9 cellular contexts compared by ENCODE assay signal in the genomic region with DNA sequence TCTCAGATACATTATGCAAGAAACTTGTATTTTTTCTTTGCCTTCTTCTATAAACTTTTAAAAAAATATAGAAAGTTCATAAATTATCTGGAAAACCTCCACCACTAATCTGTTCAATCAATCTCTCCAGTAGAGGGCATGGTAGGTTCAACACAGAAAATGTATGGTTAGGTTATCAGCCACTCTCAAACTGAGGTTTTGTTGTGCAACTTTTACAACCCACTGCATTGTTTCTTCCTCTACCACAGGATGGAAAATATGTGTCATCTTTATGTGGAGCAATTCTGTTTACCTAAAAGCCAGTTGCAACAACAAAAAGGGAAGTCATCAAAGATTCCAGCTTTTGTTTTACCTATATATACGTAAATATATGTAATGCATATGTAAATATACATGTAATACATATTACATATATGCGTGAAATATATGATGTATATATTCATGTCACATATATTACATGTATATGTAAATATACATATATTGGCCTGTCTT. TPM values are rescaled to one million over a fixed set of nuclear protein-coding genes. Genes with fewer than 3 reads are reported as not detected.
DNase-seq lines count a peak whose midpoint lies in the region; ATAC-seq and TF ChIP-seq lines count a peak whose summit lies in the region.
"Had no signal": no experiment of that assay in that cellular context is flagged by ENCODE, and none has a peak within 500 bp of the region (broad histone marks: within the 10 kb centered on the region; RNA-seq: fewer than 3 reads in every experiment).

No MANE protein-coding gene starts in this region.

- no peaks in the 10 kb centered on the region for H3K9me3 ChIP-seq in CD4-positive, alpha-beta memory T cell (ENCODE audit: control insufficient read depth in 1 of 2, low read length in 2 of 2)

- H3K27ac Mint-ChIP-seq in CD4-positive, alpha-beta memory T cell, result peak overlapping the region in 5 of 7 donors; percentile 63 to 99 (median 71)
- H3K27ac Mint-ChIP-seq in stimulated activated effector memory CD8-positive, alpha-beta T cell treated with anti-CD3 and anti-CD28 coated beads, Interleukin-12 subunit alpha, Interleukin-12 subunit beta, amount 100 ng/mL, for 72 hours, result peak overlapping the region; percentile 93
- H3K27ac Mint-ChIP-seq in activated naive CD4-positive, alpha-beta T cell treated with anti-CD3 and anti-CD28 coated beads, Interleukin-2, amount 10 ng/mL, durations not matched to agents 7 days and 5 days, result no peak overlapping the region

- no peaks in the 10 kb centered on the region for H3K27me3 ChIP-seq in CD4-positive, alpha-beta memory T cell (ENCODE audit: insufficient read depth, low read length)

- TF ChIP-seq CTCF in GM13976 (IDR thresholded peaks at IDR 0.05; ENCODE audit: borderline replicate concordance, control extremely low read depth, extremely low read depth, insufficient read depth, missing control alignments) (peak; percentile 54), VCaP (conservative IDR thresholded peaks at IDR 0.05) (peak; percentile 82)

- no peaks in the 10 kb centered on the region for H3K36me3 ChIP-seq in CD4-positive, alpha-beta memory T cell (ENCODE audit: insufficient read depth, low read length)

- peaks cover 0 to 2% of the 10 kb centered on the region in 2 donors for H3K27me3 Mint-ChIP-seq in CD4-positive, alpha-beta memory T cell
- peaks cover 19% of the 10 kb centered on the region for H3K27me3 Mint-ChIP-seq in activated naive CD4-positive, alpha-beta T cell treated with anti-CD3 and anti-CD28 coated beads, Interleukin-2, amount 10 ng/mL, durations not matched to agents 7 days and 5 days

- H3K4me1 ChIP-seq in CD4-positive, alpha-beta memory T cell (ENCODE audit: insufficient read depth, low read length), result peaks cover 36% of the 10 kb centered on the region

- DNase-seq in CD4-positive, alpha-beta memory T cell, result peak; percentile 61 to 80 (median 76)
- DNase-seq in GM13976 (ENCODE audit: low spot score) (peak; percentile 58), NCI-H1694 (lab: John Stamatoyannopoulos, UW) (peak; percentile 20), globus pallidus (ENCODE audit: low spot score) (peak; percentile 55)
- DNase-seq in stimulated activated effector memory CD8-positive, alpha-beta T cell treated with anti-CD3 and anti-CD28 coated beads, Interleukin-12 subunit alpha, Interleukin-12 subunit beta, amount 100 ng/mL, for 72 hours (ENCODE audit: low spot score in 2 of 2), result peak in 1 of 2 donors; percentile 23
- no peak for DNase-seq in activated naive CD4-positive, alpha-beta T cell treated with anti-CD3 and anti-CD28 coated beads, Interleukin-2, amount 10 ng/mL, durations not matched to agents 7 days and 5 days
- DNase-seq: activated T-cell treated with anti-CD3 and anti-CD28 coated beads, Interleukin-2, amount 50 U/mL, for 4 hours had no signal

- H3K9me3 Mint-ChIP-seq in CD4-positive, alpha-beta memory T cell, result no peaks in the 10 kb centered on the region
- no peaks in the 10 kb centered on the region for H3K9me3 Mint-ChIP-seq in stimulated activated effector memory CD8-positive, alpha-beta T cell treated with anti-CD3 and anti-CD28 coated beads, Interleukin-12 subunit alpha, Interleukin-12 subunit beta, amount 100 ng/mL, for 72 hours
- no peaks in the 10 kb centered on the region for H3K9me3 Mint-ChIP-seq in activated naive CD4-positive, alpha-beta T cell treated with anti-CD3 and anti-CD28 coated beads, Interleukin-2, amount 10 ng/mL, durations not matched to agents 7 days and 5 days
- H3K9me3 Mint-ChIP-seq: activated T-cell treated with anti-CD3 and anti-CD28 coated beads, Interleukin-2, amount 50 U/mL, for 4 hours had no signal

- in situ Hi-C loops in GM13976 (cut with MboI; ENCODE audit: low sequenced_read_pairs, unreplicated experiment), result loop anchor here (25.0 kb wide), 2 partner anchors 206 to 306 kb away; a partner anchor contains a TSS

- peaks cover 1 to 23% of the 10 kb centered on the region in 2 donors for H3K36me3 Mint-ChIP-seq in CD4-positive, alpha-beta memory T cell
- H3K36me3 Mint-ChIP-seq in stimulated activated effector memory CD8-positive, alpha-beta T cell treated with anti-CD3 and anti-CD28 coated beads, Interleukin-12 subunit alpha, Interleukin-12 subunit beta, amount 100 ng/mL, for 72 hours, result peaks cover 46% of the 10 kb centered on the region
- H3K36me3 Mint-ChIP-seq in activated naive CD4-positive, alpha-beta T cell treated with anti-CD3 and anti-CD28 coated beads, Interleukin-2, amount 10 ng/mL, durations not matched to agents 7 days and 5 days, result no peaks in the 10 kb centered on the region

- CTCF ChIA-PET in CD4-positive, alpha-beta memory T cell (lab: Charles Lee; ENCODE audit: partially characterized antibody), result interaction anchor here (1.3 to 11.9 kb wide), 16 partner anchors 9 to 328 kb away, joined by 3 to 219 read pairs (median 6); a partner anchor contains a TSS
- CTCF ChIA-PET in activated naive CD4-positive, alpha-beta T cell treated with anti-CD3 and anti-CD28 coated beads, Interleukin-2, amount 10 ng/mL, durations not matched to agents 7 days and 5 days (lab: Charles Lee), result interaction anchor here (0.8 to 5.8 kb wide), 5 partner anchors 214 to 331 kb away, joined by 3 to 49 read pairs (median 4); a partner anchor contains a TSS

- peaks cover 26 to 42% (median 32%) of the 10 kb centered on the region in 4 donors for H3K4me1 Mint-ChIP-seq in CD4-positive, alpha-beta memory T cell
- peaks cover 38% of the 10 kb centered on the region for H3K4me1 Mint-ChIP-seq in stimulated activated effector memory CD8-positive, alpha-beta T cell treated with anti-CD3 and anti-CD28 coated beads, Interleukin-12 subunit alpha, Interleukin-12 subunit beta, amount 100 ng/mL, for 72 hours
- peaks cover 29% of the 10 kb centered on the region for H3K4me1 Mint-ChIP-seq in activated naive CD4-positive, alpha-beta T cell treated with anti-CD3 and anti-CD28 coated beads, Interleukin-2, amount 10 ng/mL, durations not matched to agents 7 days and 5 days

- no peak overlapping the region for H3K27ac ChIP-seq in CD4-positive, alpha-beta memory T cell (ENCODE audit: low read depth, low read length)
- H3K27ac ChIP-seq in VCaP, result no peak overlapping the region

- intact Hi-C loops in CD4-positive, alpha-beta memory T cell (cut with micrococcal nuclease), result loop anchor here (1.0 to 10.0 kb wide), 7 partner anchors 131 to 1490 kb away; a partner anchor contains a TSS

- H3K4me3 ChIP-seq in CD4-positive, alpha-beta memory T cell (ENCODE audit: low read length in 2 of 2), result no peak overlapping the region

- POLR2A ChIA-PET in CD4-positive, alpha-beta memory T cell (lab: Charles Lee; ENCODE audit: partially characterized antibody), result interaction anchor here (1.2 to 4.9 kb wide), 9 partner anchors 10 to 1489 kb away, joined by 3 to 65 read pairs (median 6); a partner anchor contains a TSS

- ATAC-seq in HG02852 (IDR thresholded peaks at IDR 0.05; ENCODE audit: unreplicated experiment), result peak; percentile 23
- ATAC-seq in stimulated activated effector memory CD8-positive, alpha-beta T cell treated with anti-CD3 and anti-CD28 coated beads, Interleukin-12 subunit alpha, Interleukin-12 subunit beta, amount 100 ng/mL, for 72 hours, result peak; percentile 56

- peak overlapping the region in 3 of 8 donors; percentile 4 to 99 (median 64) for H3K4me3 Mint-ChIP-seq in CD4-positive, alpha-beta memory T cell
- H3K4me3 Mint-ChIP-seq in stimulated activated effector memory CD8-positive, alpha-beta T cell treated with anti-CD3 and anti-CD28 coated beads, Interleukin-12 subunit alpha, Interleukin-12 subunit beta, amount 100 ng/mL, for 72 hours, result no peak overlapping the region
- H3K4me3 Mint-ChIP-seq in activated naive CD4-positive, alpha-beta T cell treated with anti-CD3 and anti-CD28 coated beads, Interleukin-2, amount 10 ng/mL, durations not matched to agents 7 days and 5 days, result no peak overlapping the region

RNA-seq across cellular contexts. Expression of a gene that starts 3.0 kb away (rescaled TPM):
- total RNA-seq in CD4-positive, alpha-beta memory T cell, result 10 to 100 TPM; 26.4 to 27.9 TPM
- polyA plus RNA-seq in CD4-positive, alpha-beta memory T cell, result 100 to 1,000 TPM in 1 of 2 donors, 10 to 100 TPM in 1; 31.3 to 203 TPM
